ENCODE assay signal across 10 cellular contexts in the genomic region with DNA sequence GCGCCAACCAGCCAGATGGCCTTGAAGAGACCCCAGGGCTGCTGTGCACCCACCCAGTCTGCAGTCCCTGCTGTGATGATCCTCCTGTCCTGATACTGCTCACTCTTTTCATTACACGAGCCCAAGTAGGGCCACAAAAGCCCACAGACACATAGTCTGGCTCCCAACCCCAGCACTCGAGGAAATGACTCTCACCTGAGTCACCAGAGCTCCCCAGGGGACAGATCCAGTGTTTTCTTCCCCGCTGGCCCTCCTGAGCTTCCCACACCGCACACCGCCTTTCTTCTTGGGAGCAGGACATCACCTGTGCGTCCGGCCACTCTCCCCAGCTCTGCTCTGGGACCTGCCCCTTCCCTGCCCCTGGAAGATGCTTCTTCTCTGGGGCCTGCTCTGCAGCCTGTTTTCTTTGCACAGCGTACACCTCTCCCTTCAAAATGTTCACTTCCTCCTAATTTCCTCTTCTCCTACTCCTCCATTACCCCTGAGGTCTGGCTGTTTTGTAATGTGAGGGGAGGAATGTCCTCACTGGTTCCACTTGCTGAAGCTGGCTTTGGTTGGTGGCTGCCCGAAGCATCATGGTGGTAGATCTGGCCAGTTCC. TPM values are rescaled to one million over a fixed set of nuclear protein-coding genes. Genes with fewer than 3 reads are reported as not detected.
DNase-seq lines count a peak whose midpoint lies in the region; ATAC-seq and TF ChIP-seq lines count a peak whose summit lies in the region.
"Had no signal": no experiment of that assay in that cellular context is flagged by ENCODE, and none has a peak within 500 bp of the region (broad histone marks: within the 10 kb centered on the region; RNA-seq: fewer than 3 reads in every experiment).

No MANE protein-coding gene starts in this region.

- in situ Hi-C loops in brain microvascular endothelial cell (cut with HindIII; ENCODE audit: low pct_ligation_motif_present, low sequenced_read_pairs) = no loop called here

- no peaks in the 10 kb centered on the region for H3K9me3 Mint-ChIP-seq in neural crest cell

- H3K4me1 Mint-ChIP-seq in neural crest cell = no peaks in the 10 kb centered on the region

- H3K27me3 ChIP-seq in brain microvascular endothelial cell (replicated peaks) = no peaks in the 10 kb centered on the region
- H3K27me3 ChIP-seq in upper lobe of right lung = no peaks in the 10 kb centered on the region
- H3K27me3 ChIP-seq: right atrium auricular region had no signal

- peaks cover 14% of the 10 kb centered on the region for H3K27me3 Mint-ChIP-seq in neural crest cell (ENCODE audit: low read depth)

- no peak overlapping the region for H3K4me3 Mint-ChIP-seq in neural crest cell

- H3K27ac ChIP-seq in brain microvascular endothelial cell (no peak overlapping the region), upper lobe of right lung (no peak overlapping the region)
- H3K27ac ChIP-seq: right atrium auricular region had no signal

- no peak for TF ChIP-seq CTCF in brain microvascular endothelial cell (IDR thresholded peaks at IDR 0.05; ENCODE audit: low read depth, low read length, missing control alignments)
- TF ChIP-seq CTCF in neural crest cell (conservative IDR thresholded peaks at IDR 0.05) = no peak
- no peak for TF ChIP-seq CTCF in upper lobe of right lung (IDR thresholded peaks at IDR 0.05)

- DNase-seq in EL (peak; percentile 66), LoVo (ENCODE audit: low spot score) (peak; percentile 39), brain microvascular endothelial cell (peak; percentile 49), neural crest cell (ENCODE audit: low read depth, low spot score) (no peak), epidermal melanocyte (ENCODE audit: insufficient read length, low spot score) (no peak), D341Med (ENCODE audit: low spot score) (no peak), upper lobe of right lung (no peak)
- DNase-seq: NCI-H446 treated with DMSO at 0.1 percent for 48 hours had no signal

- H3K9me3 ChIP-seq in upper lobe of right lung = no peaks in the 10 kb centered on the region
- H3K9me3 ChIP-seq: right atrium auricular region had no signal

- no peaks in the 10 kb centered on the region for H3K4me1 ChIP-seq in upper lobe of right lung

- H3K27ac Mint-ChIP-seq in neural crest cell (ENCODE audit: unreplicated experiment) = peak overlapping the region; percentile 85

- intact Hi-C loops in upper lobe of right lung (cut with DNase I) = no loop called here

- H3K36me3 ChIP-seq in brain microvascular endothelial cell (replicated peaks) (no peaks in the 10 kb centered on the region), upper lobe of right lung (no peaks in the 10 kb centered on the region)
- H3K36me3 ChIP-seq: right atrium auricular region had no signal

- no peaks in the 10 kb centered on the region for H3K36me3 Mint-ChIP-seq in neural crest cell (ENCODE audit: low read depth)

- ATAC-seq in upper lobe of right lung = no peak

- no peak overlapping the region for H3K4me3 ChIP-seq in brain microvascular endothelial cell (ENCODE audit: low read depth, low read length)
- H3K4me3 ChIP-seq in upper lobe of right lung = no peak overlapping the region
- H3K4me3 ChIP-seq: right atrium auricular region had no signal

RNA-seq across cellular contexts. Expression of a gene that starts 2.0 kb away (rescaled TPM):
- 1.6 and 1.9 TPM in 2 replicates for total RNA-seq in neural crest cell
- total RNA-seq in upper lobe of right lung = not detected

RNA-seq across cellular contexts. Expression of a gene that starts 23.5 kb away (rescaled TPM):
- total RNA-seq in neural crest cell (0.82 and 1.4 TPM in 2 replicates), upper lobe of right lung (0.43 TPM)

RNA-seq across cellular contexts. Expression of a gene that starts 42.6 kb away (rescaled TPM):
- total RNA-seq in neural crest cell (0.86 and 1.0 TPM in 2 replicates), upper lobe of right lung (4.7 TPM)

RNA-seq across cellular contexts. Expression of a gene that starts 45.7 kb away (rescaled TPM):
- total RNA-seq in neural crest cell (not detected in 2 replicates), upper lobe of right lung (70.5 TPM)

RNA-seq across cellular contexts. Expression of a gene that starts 56.1 kb away (rescaled TPM):
- total RNA-seq in neural crest cell (not detected in 2 replicates), upper lobe of right lung (not detected)
- total RNA-seq: right atrium auricular region; T-helper 2 cell treated with Interferon-gamma antibody and Interleukin-4, amounts not matched to agents 100 ng/mL and 5 ng/mL, for 36 hours had no signal

Comparison
In these comparisons a context has a peak if more than half of its experiments do, and no peak if none do; other contexts are left out.
1. DNase-seq: peak in EL (single experiment), LoVo (single experiment) and brain microvascular endothelial cell (single experiment); none in neural crest cell (single experiment), epidermal melanocyte (single experiment), D341Med (single experiment) and upper lobe of right lung (single experiment).